In the genomic region with DNA sequence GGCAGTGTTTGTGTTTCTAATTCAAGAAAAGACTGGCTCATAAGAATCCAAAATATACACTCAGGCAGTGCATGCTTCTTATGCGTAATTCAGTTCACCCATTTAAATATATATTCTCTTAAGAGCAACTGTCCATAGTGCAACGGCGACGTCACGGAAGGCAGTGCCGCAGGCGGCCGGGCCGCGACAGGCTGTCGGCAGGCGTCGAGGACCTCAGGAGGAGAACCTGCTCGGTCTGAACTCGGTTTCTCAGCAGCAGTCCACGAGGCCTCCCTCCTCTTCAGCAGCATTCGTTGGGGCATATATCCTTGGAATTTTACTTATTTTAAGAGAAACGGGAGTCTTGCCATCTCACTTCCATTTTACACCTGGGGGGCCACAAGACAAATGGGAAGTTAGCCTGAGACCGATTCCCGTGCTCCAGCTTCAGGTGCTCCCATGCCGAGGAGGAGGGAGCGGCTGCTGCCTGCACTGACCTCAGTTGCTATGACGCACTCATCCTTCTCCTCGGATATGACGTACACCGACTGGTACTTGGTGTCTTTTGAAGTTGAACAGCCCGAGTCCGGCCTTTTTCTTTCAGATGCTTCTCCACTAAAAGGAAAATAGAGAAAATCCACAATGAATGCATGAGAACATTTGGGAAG, we compare ENCODE assay signal across 1 cellular context.
TF ChIP-seq lines count a peak whose summit lies in the region.

No MANE protein-coding gene starts in this region.

TF ChIP-seq in K562, 482 proteins besides CTCF, POLR2A, EP300 and RAD21:
- TF ChIP-seq, protein P1, sequence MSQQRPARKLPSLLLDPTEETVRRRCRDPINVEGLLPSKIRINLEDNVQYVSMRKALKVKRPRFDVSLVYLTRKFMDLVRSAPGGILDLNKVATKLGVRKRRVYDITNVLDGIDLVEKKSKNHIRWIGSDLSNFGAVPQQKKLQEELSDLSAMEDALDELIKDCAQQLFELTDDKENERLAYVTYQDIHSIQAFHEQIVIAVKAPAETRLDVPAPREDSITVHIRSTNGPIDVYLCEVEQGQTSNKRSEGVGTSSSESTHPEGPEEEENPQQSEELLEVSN (IDR thresholded peaks at IDR 0.05; ENCODE audit: borderline replicate concordance in 1 of 2, extremely low read depth in 1 of 2, insufficient read depth in 1 of 2, insufficient read length in 1 of 2, low read depth in 1 of 2, low read length in 1 of 2, poor library complexity in 1 of 2, severe bottlenecking in 1 of 2), result peak in 1 of 2 experiments; percentile 47
- TF ChIP-seq SMAD1 (IDR thresholded peaks at IDR 0.05; ENCODE audit: low read depth, low read length, partially characterized antibody) (no peak), SMARCA5 (IDR thresholded peaks at IDR 0.05) (no peak), ZNF75A (CRISPR knock-in tag; IDR thresholded peaks at IDR 0.05) (no peak), MXI1 (IDR thresholded peaks at IDR 0.05; ENCODE audit: low read depth, low read length) (no peak), CREB1 (IDR thresholded peaks at IDR 0.05) (0 out of 2 replicates have a peak, but pooled peaks have one; percentile 22), CREB1 (CRISPR knock-in tag; IDR thresholded peaks at IDR 0.05) (no peak), ZNF445 (CRISPR knock-in tag; IDR thresholded peaks at IDR 0.05; ENCODE audit: low read depth) (no peak), RAD51 (IDR thresholded peaks at IDR 0.05; ENCODE audit: borderline replicate concordance, low read depth) (no peak), HDAC3 (IDR thresholded peaks at IDR 0.05; ENCODE audit: borderline replicate concordance, partially characterized antibody) (no peak), NFE2L1 (tag; IDR thresholded peaks at IDR 0.05; ENCODE audit: borderline replicate concordance, low read depth) (no peak), HCFC1 (IDR thresholded peaks at IDR 0.05; ENCODE audit: low read depth, low read length) (no peak), ZNF197 (CRISPR knock-in tag; IDR thresholded peaks at IDR 0.05; ENCODE audit: low read depth) (no peak), ZNF224 (CRISPR knock-in tag; IDR thresholded peaks at IDR 0.05) (no peak), DPF2 (IDR thresholded peaks at IDR 0.05) (no peak), NR2C1 (IDR thresholded peaks at IDR 0.05) (no peak), NR2C1 (tag; IDR thresholded peaks at IDR 0.05) (no peak), CBX8 (IDR thresholded peaks at IDR 0.05; ENCODE audit: borderline replicate concordance, extremely low read depth, low read depth, low read length, poor library complexity, severe bottlenecking) (peak; percentile 65), ZNF263 (CRISPR knock-in tag; IDR thresholded peaks at IDR 0.05; ENCODE audit: borderline replicate concordance) (peak; percentile 80), ZNF785 (CRISPR knock-in tag; IDR thresholded peaks at IDR 0.05) (no peak), CBX2 (IDR thresholded peaks at IDR 0.05; ENCODE audit: insufficient read depth, low read length, poor library complexity, severe bottlenecking) (peak; percentile 68), BRCA1 (IDR thresholded peaks at IDR 0.05) (no peak), BRCA1 (CRISPR knock-in tag; IDR thresholded peaks at IDR 0.05) (no peak), ZNF696 (CRISPR knock-in tag; conservative IDR thresholded peaks at IDR 0.05) (no peak), CBX3 (IDR thresholded peaks at IDR 0.05; ENCODE audit: borderline replicate concordance in 1 of 2, low read length in 2 of 2) (no peak), ZNF347 (CRISPR knock-in tag; IDR thresholded peaks at IDR 0.05; ENCODE audit: low read depth) (no peak), FOXM1 (IDR thresholded peaks at IDR 0.05; ENCODE audit: low read depth) (no peak), FOXM1 (CRISPR knock-in tag; IDR thresholded peaks at IDR 0.05; ENCODE audit: low read depth) (no peak), KLF1 (tag; IDR thresholded peaks at IDR 0.05) (no peak), CREM (IDR thresholded peaks at IDR 0.05; ENCODE audit: low read depth) (peak; percentile 29; the same call in 1 of the 2 replicates), RHOXF2B (CRISPR knock-in tag; conservative IDR thresholded peaks at IDR 0.05) (no peak), TEAD4 (IDR thresholded peaks at IDR 0.05; ENCODE audit: low read length) (no peak), TEAD4 (CRISPR knock-in tag; IDR thresholded peaks at IDR 0.05; ENCODE audit: borderline replicate concordance) (no peak), GATAD2A (IDR thresholded peaks at IDR 0.05) (no peak), XRCC4 (IDR thresholded peaks at IDR 0.05; ENCODE audit: extremely low read depth, insufficient read depth, insufficient read length) (no peak), ZBTB1 (CRISPR knock-in tag; IDR thresholded peaks at IDR 0.05; ENCODE audit: borderline replicate concordance, low read depth) (no peak), ETV1 (tag; conservative IDR thresholded peaks at IDR 0.05; ENCODE audit: low read depth) (no peak)
- TF ChIP-seq, protein P2, sequence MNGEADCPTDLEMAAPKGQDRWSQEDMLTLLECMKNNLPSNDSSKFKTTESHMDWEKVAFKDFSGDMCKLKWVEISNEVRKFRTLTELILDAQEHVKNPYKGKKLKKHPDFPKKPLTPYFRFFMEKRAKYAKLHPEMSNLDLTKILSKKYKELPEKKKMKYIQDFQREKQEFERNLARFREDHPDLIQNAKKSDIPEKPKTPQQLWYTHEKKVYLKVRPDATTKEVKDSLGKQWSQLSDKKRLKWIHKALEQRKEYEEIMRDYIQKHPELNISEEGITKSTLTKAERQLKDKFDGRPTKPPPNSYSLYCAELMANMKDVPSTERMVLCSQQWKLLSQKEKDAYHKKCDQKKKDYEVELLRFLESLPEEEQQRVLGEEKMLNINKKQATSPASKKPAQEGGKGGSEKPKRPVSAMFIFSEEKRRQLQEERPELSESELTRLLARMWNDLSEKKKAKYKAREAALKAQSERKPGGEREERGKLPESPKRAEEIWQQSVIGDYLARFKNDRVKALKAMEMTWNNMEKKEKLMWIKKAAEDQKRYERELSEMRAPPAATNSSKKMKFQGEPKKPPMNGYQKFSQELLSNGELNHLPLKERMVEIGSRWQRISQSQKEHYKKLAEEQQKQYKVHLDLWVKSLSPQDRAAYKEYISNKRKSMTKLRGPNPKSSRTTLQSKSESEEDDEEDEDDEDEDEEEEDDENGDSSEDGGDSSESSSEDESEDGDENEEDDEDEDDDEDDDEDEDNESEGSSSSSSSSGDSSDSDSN (IDR thresholded peaks at IDR 0.05; ENCODE audit: borderline replicate concordance in 1 of 2, low read depth in 2 of 2, low read length in 2 of 2), result 0 out of 4 replicates have a peak, but pooled peaks of 1 of the 2 experiments have one; percentile 76
- TF ChIP-seq, protein P3, sequence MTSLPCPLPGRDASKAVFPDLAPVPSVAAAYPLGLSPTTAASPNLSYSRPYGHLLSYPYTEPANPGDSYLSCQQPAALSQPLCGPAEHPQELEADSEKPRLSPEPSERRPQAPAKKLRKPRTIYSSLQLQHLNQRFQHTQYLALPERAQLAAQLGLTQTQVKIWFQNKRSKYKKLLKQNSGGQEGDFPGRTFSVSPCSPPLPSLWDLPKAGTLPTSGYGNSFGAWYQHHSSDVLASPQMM (CRISPR knock-in tag; IDR thresholded peaks at IDR 0.05), result no peak
- TF ChIP-seq, protein P4, sequence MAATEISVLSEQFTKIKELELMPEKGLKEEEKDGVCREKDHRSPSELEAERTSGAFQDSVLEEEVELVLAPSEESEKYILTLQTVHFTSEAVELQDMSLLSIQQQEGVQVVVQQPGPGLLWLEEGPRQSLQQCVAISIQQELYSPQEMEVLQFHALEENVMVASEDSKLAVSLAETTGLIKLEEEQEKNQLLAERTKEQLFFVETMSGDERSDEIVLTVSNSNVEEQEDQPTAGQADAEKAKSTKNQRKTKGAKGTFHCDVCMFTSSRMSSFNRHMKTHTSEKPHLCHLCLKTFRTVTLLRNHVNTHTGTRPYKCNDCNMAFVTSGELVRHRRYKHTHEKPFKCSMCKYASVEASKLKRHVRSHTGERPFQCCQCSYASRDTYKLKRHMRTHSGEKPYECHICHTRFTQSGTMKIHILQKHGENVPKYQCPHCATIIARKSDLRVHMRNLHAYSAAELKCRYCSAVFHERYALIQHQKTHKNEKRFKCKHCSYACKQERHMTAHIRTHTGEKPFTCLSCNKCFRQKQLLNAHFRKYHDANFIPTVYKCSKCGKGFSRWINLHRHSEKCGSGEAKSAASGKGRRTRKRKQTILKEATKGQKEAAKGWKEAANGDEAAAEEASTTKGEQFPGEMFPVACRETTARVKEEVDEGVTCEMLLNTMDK (IDR thresholded peaks at IDR 0.05; ENCODE audit: borderline replicate concordance, insufficient read depth, low read depth, low read length, poor library complexity, severe bottlenecking), result no peak
- TF ChIP-seq, protein P5, sequence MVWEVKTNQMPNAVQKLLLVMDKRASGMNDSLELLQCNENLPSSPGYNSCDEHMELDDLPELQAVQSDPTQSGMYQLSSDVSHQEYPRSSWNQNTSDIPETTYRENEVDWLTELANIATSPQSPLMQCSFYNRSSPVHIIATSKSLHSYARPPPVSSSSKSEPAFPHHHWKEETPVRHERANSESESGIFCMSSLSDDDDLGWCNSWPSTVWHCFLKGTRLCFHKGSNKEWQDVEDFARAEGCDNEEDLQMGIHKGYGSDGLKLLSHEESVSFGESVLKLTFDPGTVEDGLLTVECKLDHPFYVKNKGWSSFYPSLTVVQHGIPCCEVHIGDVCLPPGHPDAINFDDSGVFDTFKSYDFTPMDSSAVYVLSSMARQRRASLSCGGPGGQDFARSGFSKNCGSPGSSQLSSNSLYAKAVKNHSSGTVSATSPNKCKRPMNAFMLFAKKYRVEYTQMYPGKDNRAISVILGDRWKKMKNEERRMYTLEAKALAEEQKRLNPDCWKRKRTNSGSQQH (CRISPR knock-in tag; IDR thresholded peaks at IDR 0.05), result no peak
- TF ChIP-seq, protein P6, sequence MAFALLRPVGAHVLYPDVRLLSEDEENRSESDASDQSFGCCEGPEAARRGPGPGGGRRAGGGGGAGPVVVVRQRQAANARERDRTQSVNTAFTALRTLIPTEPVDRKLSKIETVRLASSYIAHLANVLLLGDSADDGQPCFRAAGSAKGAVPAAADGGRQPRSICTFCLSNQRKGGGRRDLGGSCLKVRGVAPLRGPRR (CRISPR knock-in tag; IDR thresholded peaks at IDR 0.05), result no peak
- TF ChIP-seq, protein P7, sequence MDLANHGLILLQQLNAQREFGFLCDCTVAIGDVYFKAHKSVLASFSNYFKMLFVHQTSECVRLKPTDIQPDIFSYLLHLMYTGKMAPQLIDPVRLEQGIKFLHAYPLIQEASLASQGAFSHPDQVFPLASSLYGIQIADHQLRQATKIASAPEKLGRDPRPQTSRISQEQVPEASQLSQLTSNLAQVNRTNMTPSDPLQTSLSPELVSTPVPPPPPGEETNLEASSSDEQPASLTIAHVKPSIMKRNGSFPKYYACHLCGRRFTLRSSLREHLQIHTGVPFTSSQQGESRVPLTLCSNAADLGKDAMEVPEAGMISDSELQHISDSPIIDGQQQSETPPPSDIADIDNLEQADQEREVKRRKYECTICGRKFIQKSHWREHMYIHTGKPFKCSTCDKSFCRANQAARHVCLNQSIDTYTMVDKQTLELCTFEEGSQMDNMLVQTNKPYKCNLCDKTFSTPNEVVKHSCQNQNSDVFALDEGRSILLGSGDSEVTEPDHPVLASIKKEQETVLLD (IDR thresholded peaks at IDR 0.05), result no peak
- TF ChIP-seq, protein P8, sequence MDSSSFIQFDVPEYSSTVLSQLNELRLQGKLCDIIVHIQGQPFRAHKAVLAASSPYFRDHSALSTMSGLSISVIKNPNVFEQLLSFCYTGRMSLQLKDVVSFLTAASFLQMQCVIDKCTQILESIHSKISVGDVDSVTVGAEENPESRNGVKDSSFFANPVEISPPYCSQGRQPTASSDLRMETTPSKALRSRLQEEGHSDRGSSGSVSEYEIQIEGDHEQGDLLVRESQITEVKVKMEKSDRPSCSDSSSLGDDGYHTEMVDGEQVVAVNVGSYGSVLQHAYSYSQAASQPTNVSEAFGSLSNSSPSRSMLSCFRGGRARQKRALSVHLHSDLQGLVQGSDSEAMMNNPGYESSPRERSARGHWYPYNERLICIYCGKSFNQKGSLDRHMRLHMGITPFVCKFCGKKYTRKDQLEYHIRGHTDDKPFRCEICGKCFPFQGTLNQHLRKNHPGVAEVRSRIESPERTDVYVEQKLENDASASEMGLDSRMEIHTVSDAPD (CRISPR knock-in tag; IDR thresholded peaks at IDR 0.05), result no peak
